In genomic region chr4:17468638-17469221, GRCh38 we compare ENCODE assay signal across 9 cellular contexts. TPM values are rescaled to one million over a fixed set of nuclear protein-coding genes. Genes with fewer than 3 reads are reported as not detected.
DNase-seq lines count a peak whose midpoint lies in the region; TF ChIP-seq lines count a peak whose summit lies in the region.
"Had no signal": no experiment of that assay in that cellular context is flagged by ENCODE, and none has a peak within 500 bp of the region (broad histone marks: within the 10 kb centered on the region; RNA-seq: fewer than 3 reads in every experiment).

No MANE protein-coding gene starts in this region.

- H3K4me1 ChIP-seq in spleen, result peaks cover 0 to 7% (median 0%) of the 10 kb centered on the region in 6 donors
- H3K4me1 ChIP-seq: Caco-2 had no signal

- no peaks in the 10 kb centered on the region for H3K36me3 ChIP-seq in spleen

- H3K4me3 ChIP-seq in fibroblast of villous mesenchyme (ENCODE audit: low read depth, low read length), result no peak overlapping the region
- H3K4me3 ChIP-seq in spleen, result no peak overlapping the region

- no peaks in the 10 kb centered on the region for H3K9me3 ChIP-seq in spleen
- H3K9me3 ChIP-seq: Caco-2 had no signal

- no peak overlapping the region for H3K27ac ChIP-seq in spleen

- WGBS in spleen, 5 donors, result 51 to 74% (median 60%) methylated on average over 9 of the region's 9 CpGs

- DNase-seq in NCI-H524 (lab: John Stamatoyannopoulos, UW) (peak; percentile 18 to 31), NCI-H524 treated with DMSO at 0.1 percent for 48 hours (lab: John Stamatoyannopoulos, UW) (no peak), RKO (ENCODE audit: low spot score) (peak; percentile 53), fibroblast of villous mesenchyme (ENCODE audit: low read depth) (peak; percentile 57), spleen (no peak), HuH-7.5 (ENCODE audit: low spot score) (no peak), 8988T (no peak), SIG-M5 (lab: John Stamatoyannopoulos, UW) (no peak)

- intact Hi-C loops in spleen (cut with DNase I; ENCODE audit: low total_unique reads), result no loop called here

- no peak for TF ChIP-seq POLR2A in spleen (IDR thresholded peaks at IDR 0.05)

- peak; percentile 45 for TF ChIP-seq CTCF in fibroblast of villous mesenchyme (IDR thresholded peaks at IDR 0.05; ENCODE audit: insufficient read depth, low read depth, low read length)
- TF ChIP-seq CTCF in spleen (IDR thresholded peaks at IDR 0.05 in 8 of 11, conservative IDR thresholded peaks at IDR 0.05 in 3 of 11), result peak in 7 of 11 experiments; percentile 18 to 50 (median 35)

- no peaks in the 10 kb centered on the region for H3K27me3 ChIP-seq in spleen (replicated peaks in 1 of 7)

RNA-seq across cellular contexts. Expression of gene QDPR, which starts 43.2 kb away (rescaled TPM):
- 7.7 and 13.8 TPM in 2 replicates for total RNA-seq in fibroblast of villous mesenchyme
- total RNA-seq in spleen, result 10 to 100 TPM in 6 of 7 donors, 1 to 10 TPM in 1; 3.8 to 23.9 (median 19.0) TPM
- polyA plus RNA-seq in spleen, result 10 to 100 TPM in 2 of 3 donors, 1 to 10 TPM in 1; 9.5 to 18.7 (median 13.7) TPM

RNA-seq across cellular contexts. Expression of gene CLRN2, which starts 46.2 kb away (rescaled TPM):
- not detected in 2 replicates for total RNA-seq in fibroblast of villous mesenchyme
- not detected for total RNA-seq in spleen
- not detected for polyA plus RNA-seq in spleen
- total RNA-seq: Caco-2 had no signal

Comparison
In these comparisons a context has a peak if more than half of its experiments do, and no peak if none do; other contexts are left out.
1. DNase-seq: peak in NCI-H524 (2 of 2), RKO (single experiment) and fibroblast of villous mesenchyme (single experiment); none in NCI-H524 treated with DMSO at 0.1 percent for 48 hours (single experiment), spleen (single experiment), HuH-7.5 (single experiment), 8988T (single experiment) and SIG-M5 (single experiment).